6 cellular contexts compared by ENCODE assay signal in genomic region chr9:14788846-14789245, GRCh38.
"Had no signal": no experiment of that assay in that cellular context is flagged by ENCODE, and none has a peak within 500 bp of the region (broad histone marks: within the 10 kb centered on the region; RNA-seq: fewer than 3 reads in every experiment).

No MANE protein-coding gene starts in this region.

- DNase-seq: IMR-90, KBM-7 had no signal

- H3K4me3 Mint-ChIP-seq: IgD-negative memory B cell had no signal

- H3K4me3 ChIP-seq: K562 had no signal

- H3K27ac ChIP-seq: HL-60 had no signal

- FAIRE-seq: HTR-8/SVneo, K562 had no signal

- ATAC-seq: K562 had no signal

- H3K4me1 Mint-ChIP-seq: IgD-negative memory B cell had no signal

- H3K27ac Mint-ChIP-seq: IgD-negative memory B cell had no signal
